In genomic region chr3:37054370-37054769, GRCh38 we compare ENCODE assay signal across 8 cellular contexts.
DNase-seq lines count a peak whose midpoint lies in the region; ATAC-seq and TF ChIP-seq lines count a peak whose summit lies in the region.

No MANE protein-coding gene starts in this region.

- H3K27ac ChIP-seq in osteoblast (ENCODE audit: low read depth, low read length): peak overlapping the region; percentile 94

- H3K4me2 ChIP-seq in osteoblast (ENCODE audit: insufficient read depth, low read length): peak overlapping the region; percentile 20

- H3K27me3 ChIP-seq in BJ (ENCODE audit: control insufficient read depth, insufficient read depth, low read length) (no peaks in the 10 kb centered on the region), osteoblast (ENCODE audit: insufficient read depth, low read length) (no peaks in the 10 kb centered on the region)

- H3K9me3 ChIP-seq in osteoblast (ENCODE audit: low read depth, low read length): no peaks in the 10 kb centered on the region

- peaks cover 2% of the 10 kb centered on the region for H3K79me2 ChIP-seq in osteoblast (ENCODE audit: insufficient read depth, low read length)

- POLR2A ChIA-PET in BJ (lab: Charles Lee): interaction anchor here (0.6 kb wide), 2 partner anchors 10 to 157 kb away, joined by 3 to 4 read pairs; no protein-coding TSS in a partner anchor

- no peak overlapping the region for H2AFZ ChIP-seq in osteoblast (ENCODE audit: low read length)

- DNase-seq in BJ (ENCODE audit: low read depth) (peak; percentile 45), astrocyte of the hippocampus (ENCODE audit: low read depth, low spot score) (peak; percentile 60), osteoblast (ENCODE audit: insufficient read length, low spot score, missing footprints) (peak; percentile 92), NCI-H146 (lab: John Stamatoyannopoulos, UW) (no peak)
- no peak for DNase-seq in activated naive CD4-positive, alpha-beta T cell (lab: John Stamatoyannopoulos, UW)

- peak; percentile 84 for ATAC-seq in GM19395 (IDR thresholded peaks at IDR 0.05; ENCODE audit: unreplicated experiment)
- ATAC-seq in HG03442 (IDR thresholded peaks at IDR 0.05; ENCODE audit: unreplicated experiment): peak; percentile 95
- ATAC-seq in GM19397 (IDR thresholded peaks at IDR 0.05; ENCODE audit: unreplicated experiment): no peak

- H4K20me1 ChIP-seq in osteoblast (ENCODE audit: insufficient read depth, low read length): no peaks in the 10 kb centered on the region

- peaks cover 33% of the 10 kb centered on the region for H3K4me1 ChIP-seq in osteoblast (ENCODE audit: insufficient read depth, low read length)

- H3K4me3 ChIP-seq in BJ (ENCODE audit: low read depth, low read length) (no peak overlapping the region), osteoblast (ENCODE audit: insufficient read depth, low read length) (no peak overlapping the region)

- peaks cover 14% of the 10 kb centered on the region for H3K36me3 ChIP-seq in BJ (ENCODE audit: control insufficient read depth, insufficient read depth, low read length)
- H3K36me3 ChIP-seq in osteoblast (ENCODE audit: insufficient read depth, low read length): peaks cover 73% of the 10 kb centered on the region

- TF ChIP-seq CTCF in BJ (IDR thresholded peaks at IDR 0.05; ENCODE audit: insufficient read depth, low read depth, low read length) (no peak), osteoblast (IDR thresholded peaks at IDR 0.05; ENCODE audit: extremely low read depth, low read depth, low read length) (no peak)

- CTCF ChIA-PET in BJ (lab: Yijun Ruan, JAX): interaction anchor here (1.2 kb wide), 1 partner anchor 14 kb away, joined by 3 read pairs; no protein-coding TSS in a partner anchor

Comparison
In these comparisons a context has a peak if more than half of its experiments do, and no peak if none do; other contexts are left out.
1. DNase-seq: peak in BJ (single experiment), astrocyte of the hippocampus (single experiment) and osteoblast (single experiment); none in activated naive CD4-positive, alpha-beta T cell (0 of 4) and NCI-H146 (single experiment).